ENCODE assay signal across 8 cellular contexts in the genomic region with DNA sequence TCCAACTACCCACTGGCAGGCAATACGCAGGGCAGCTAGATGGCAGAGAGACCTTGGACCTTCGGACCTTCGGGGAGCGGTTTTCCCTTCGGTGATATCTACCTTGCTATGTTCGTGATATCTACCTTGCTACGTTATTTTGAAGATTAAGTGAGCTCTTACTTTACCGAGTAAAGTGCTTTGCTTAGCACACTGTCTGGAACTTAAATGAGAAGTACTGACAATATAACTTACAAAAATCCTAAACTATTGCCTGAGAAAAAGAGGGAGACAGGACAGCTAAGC. TPM values are rescaled to one million over a fixed set of nuclear protein-coding genes. Genes with fewer than 3 reads are reported as not detected.
DNase-seq lines count a peak whose midpoint lies in the region; ATAC-seq and TF ChIP-seq lines count a peak whose summit lies in the region.

No MANE protein-coding gene starts in this region.

- H3K27ac ChIP-seq in HUES64 (ENCODE audit: low read depth, low read length), result peak overlapping the region; percentile 99

- peaks cover 34% of the 10 kb centered on the region for H3K4me1 Mint-ChIP-seq in dendritic cell treated with granulocyte-macrophage colony-stimulating factor and Interleukin-4, amounts not matched to agents 40 ng/mL and 50 ng/mL, for 4 days (ENCODE audit: low read depth)
- H3K4me1 Mint-ChIP-seq in neural crest cell, result peaks cover 31% of the 10 kb centered on the region

- DNase-seq in neural crest cell (ENCODE audit: low read depth, low spot score), result no peak
- no peak for DNase-seq in GM13977 (ENCODE audit: low spot score)
- DNase-seq in mesenteric fat pad (ENCODE audit: low spot score), result no peak

- no peaks in the 10 kb centered on the region for H3K27me3 Mint-ChIP-seq in dendritic cell treated with granulocyte-macrophage colony-stimulating factor and Interleukin-4, amounts not matched to agents 40 ng/mL and 50 ng/mL, for 4 days
- no peaks in the 10 kb centered on the region for H3K27me3 Mint-ChIP-seq in neural crest cell (ENCODE audit: low read depth)

- no peaks in the 10 kb centered on the region for H3K9me3 Mint-ChIP-seq in dendritic cell treated with granulocyte-macrophage colony-stimulating factor and Interleukin-4, amounts not matched to agents 40 ng/mL and 50 ng/mL, for 4 days
- H3K9me3 Mint-ChIP-seq in neural crest cell, result no peaks in the 10 kb centered on the region

- intact Hi-C loops in dendritic cell treated with granulocyte-macrophage colony-stimulating factor and Interleukin-4, amounts not matched to agents 40 ng/mL and 50 ng/mL, for 4 days (cut with micrococcal nuclease), result loop anchor here (1.0 to 5.0 kb wide), 2 partner anchors 66 to 81 kb away; a partner anchor contains a TSS

- peaks cover 3% of the 10 kb centered on the region; the same call in 1 of the 2 replicates for H3K4me1 ChIP-seq in HUES64 (ENCODE audit: insufficient read depth, low read length)

- H3K4me3 Mint-ChIP-seq in dendritic cell treated with granulocyte-macrophage colony-stimulating factor and Interleukin-4, amounts not matched to agents 40 ng/mL and 50 ng/mL, for 4 days, result peak overlapping the region; percentile 95
- H3K4me3 Mint-ChIP-seq in neural crest cell, result peak overlapping the region; percentile 92

- no peaks in the 10 kb centered on the region for H3K9me3 ChIP-seq in HUES64 (ENCODE audit: insufficient read depth, low read depth, low read length)

- peaks cover 13% of the 10 kb centered on the region for H3K36me3 Mint-ChIP-seq in dendritic cell treated with granulocyte-macrophage colony-stimulating factor and Interleukin-4, amounts not matched to agents 40 ng/mL and 50 ng/mL, for 4 days (ENCODE audit: low read depth)
- no peaks in the 10 kb centered on the region for H3K36me3 Mint-ChIP-seq in neural crest cell (ENCODE audit: low read depth)

- no peaks in the 10 kb centered on the region for H3K36me3 ChIP-seq in HUES64 (ENCODE audit: insufficient read depth, low read length)

- peak overlapping the region; percentile 99 for H3K9ac ChIP-seq in HUES64 (ENCODE audit: low read depth, low read length)

- peak overlapping the region; percentile 100 for H3K27ac Mint-ChIP-seq in dendritic cell treated with granulocyte-macrophage colony-stimulating factor and Interleukin-4, amounts not matched to agents 40 ng/mL and 50 ng/mL, for 4 days
- H3K27ac Mint-ChIP-seq in neural crest cell (ENCODE audit: unreplicated experiment), result peak overlapping the region; percentile 93

- no peaks in the 10 kb centered on the region for H3K27me3 ChIP-seq in HUES64 (ENCODE audit: insufficient read depth, low read length)

- H3K4me3 ChIP-seq in HUES64 (ENCODE audit: low read length), result peak overlapping the region; percentile 88

- ATAC-seq in GM19324 (IDR thresholded peaks at IDR 0.05; ENCODE audit: low FRiP score, unreplicated experiment) (peak; percentile 24), GM19328 (IDR thresholded peaks at IDR 0.05; ENCODE audit: unreplicated experiment) (no peak), GM21825 (IDR thresholded peaks at IDR 0.05; ENCODE audit: unreplicated experiment) (no peak)

- TF ChIP-seq CTCF in neural crest cell (conservative IDR thresholded peaks at IDR 0.05), result no peak
- TF ChIP-seq CTCF in GM13977 (IDR thresholded peaks at IDR 0.05; ENCODE audit: extremely low read depth, insufficient read depth, missing control alignments), result no peak

- 4% methylated on average over 8 of the region's 8 CpGs for WGBS in HUES64

- in situ Hi-C loops in GM13977 (cut with MboI; ENCODE audit: low pct_unique_long_range_greater_than_20kb, low sequenced_read_pairs, unreplicated experiment), result no loop called here

RNA-seq across cellular contexts. Expression of a gene that starts 1.0 kb away (rescaled TPM):
- polyA plus RNA-seq in HUES64 (2013, experiment 1 of 2), result 6.6 TPM
- polyA plus RNA-seq in HUES64 (2013, experiment 2 of 2), result 6.0 TPM
- total RNA-seq in neural crest cell (18.5 and 20.1 TPM in 2 replicates), mesenteric fat pad (7.0 TPM)
